In the genomic region with DNA sequence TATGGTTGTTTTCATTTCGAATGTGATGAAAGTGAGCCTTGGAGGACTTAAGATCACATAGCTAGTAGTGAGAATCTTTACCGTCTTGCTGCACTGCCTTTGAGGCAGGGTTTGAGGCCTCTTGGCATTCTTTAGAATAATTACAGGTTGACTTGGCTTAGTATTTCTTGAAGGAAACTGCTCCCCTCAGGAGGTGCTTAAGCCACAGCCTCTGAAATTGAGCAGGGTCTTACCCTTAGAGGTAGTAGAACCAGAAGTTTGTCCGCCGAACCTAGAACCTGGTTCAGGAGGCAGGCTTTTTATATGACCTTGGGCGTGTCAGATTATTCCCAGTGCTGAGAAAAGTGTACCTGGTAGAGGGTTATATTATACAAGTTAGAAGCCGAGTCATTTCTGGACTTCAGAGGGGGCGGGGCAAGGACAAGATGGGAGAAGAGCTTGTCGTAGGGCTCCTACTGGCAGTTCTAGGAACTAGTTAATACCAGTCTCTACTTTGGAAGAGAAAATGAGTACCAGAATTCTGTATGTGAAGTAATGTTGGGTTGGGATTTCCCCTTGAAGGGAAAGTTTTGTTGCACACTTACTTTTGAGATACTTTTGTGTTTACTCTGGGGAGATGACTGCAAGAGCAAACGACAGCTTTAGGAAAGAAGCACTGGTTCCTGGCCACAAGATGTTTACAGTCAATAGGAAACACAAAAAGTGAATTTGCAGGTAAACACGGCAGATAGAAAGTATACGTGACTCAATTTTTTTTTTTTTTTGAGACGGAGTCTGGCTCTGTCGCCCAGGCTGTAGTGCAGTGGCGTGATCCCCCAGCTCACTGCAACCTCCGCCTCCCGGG, we compare ENCODE assay signal across 8 cellular contexts. TPM values are rescaled to one million over a fixed set of nuclear protein-coding genes. Genes with fewer than 3 reads are reported as not detected.
DNase-seq lines count a peak whose midpoint lies in the region; ATAC-seq and TF ChIP-seq lines count a peak whose summit lies in the region.

No MANE protein-coding gene starts in this region.

- TF ChIP-seq CTCF in nephron progenitor cell (IDR thresholded peaks at IDR 0.05): peak; percentile 19
- TF ChIP-seq CTCF in tibial artery (IDR thresholded peaks at IDR 0.05): peak in 1 of 2 experiments; percentile 17

- peak overlapping the region; percentile 83 for H3K4me3 Mint-ChIP-seq in activated CD8-positive, alpha-beta T cell treated with anti-CD3 and anti-CD28 coated beads, Interleukin-2, amount 10 ng/mL, durations not matched to agents 7 days and 5 days
- H3K4me3 Mint-ChIP-seq in nephron progenitor cell: peak overlapping the region; percentile 89

- peak overlapping the region; percentile 74 to 81 for H3K4me3 ChIP-seq in tibial artery

- peaks cover 0 to 15% (median 10%) of the 10 kb centered on the region in 3 donors for H3K36me3 ChIP-seq in tibial artery

- no peaks in the 10 kb centered on the region for H3K27me3 Mint-ChIP-seq in activated CD8-positive, alpha-beta T cell treated with anti-CD3 and anti-CD28 coated beads, Interleukin-2, amount 10 ng/mL, durations not matched to agents 7 days and 5 days (ENCODE audit: low read depth)
- H3K27me3 Mint-ChIP-seq in nephron progenitor cell (ENCODE audit: low read depth, poor library complexity): peaks cover 35% of the 10 kb centered on the region

- H3K27ac ChIP-seq in epithelial cell of prostate (peak overlapping the region; percentile 93), tibial artery (peak overlapping the region; percentile 96)

- peak; percentile 3 to 40 for DNase-seq in SHP77 (lab: John Stamatoyannopoulos, UW)
- DNase-seq in SHP77 treated with DMSO at 0.1 percent for 48 hours (lab: John Stamatoyannopoulos, UW): no peak
- DNase-seq in NCI-H510A treated with DMSO at 0.1 percent for 48 hours (lab: John Stamatoyannopoulos, UW): peak; percentile 29
- DNase-seq in activated CD8-positive, alpha-beta T cell treated with anti-CD3 and anti-CD28 coated beads, Interleukin-2, amount 10 ng/mL, durations not matched to agents 7 days and 5 days: peak; percentile 88
- peak; percentile 31 for DNase-seq in epithelial cell of prostate (ENCODE audit: low read depth, low spot score)
- peak; percentile 36 for DNase-seq in nephron progenitor cell
- peak in 1 of 2 donors; percentile 60 for DNase-seq in tibial artery

- peak; percentile 35 for ATAC-seq in HG02852 (IDR thresholded peaks at IDR 0.05; ENCODE audit: unreplicated experiment)
- ATAC-seq in activated CD8-positive, alpha-beta T cell treated with anti-CD3 and anti-CD28 coated beads, Interleukin-2, amount 10 ng/mL, durations not matched to agents 7 days and 5 days: peak; percentile 50

- H3K27me3 ChIP-seq in tibial artery: peaks cover 0 to 3% of the 10 kb centered on the region in 2 donors

- peaks cover 49% of the 10 kb centered on the region for H3K36me3 Mint-ChIP-seq in activated CD8-positive, alpha-beta T cell treated with anti-CD3 and anti-CD28 coated beads, Interleukin-2, amount 10 ng/mL, durations not matched to agents 7 days and 5 days (ENCODE audit: low read depth)
- H3K36me3 Mint-ChIP-seq in nephron progenitor cell (ENCODE audit: low read depth): peaks cover 58% of the 10 kb centered on the region

- peak overlapping the region; percentile 82 for H3K27ac Mint-ChIP-seq in activated CD8-positive, alpha-beta T cell treated with anti-CD3 and anti-CD28 coated beads, Interleukin-2, amount 10 ng/mL, durations not matched to agents 7 days and 5 days
- peak overlapping the region; percentile 94 for H3K27ac Mint-ChIP-seq in nephron progenitor cell

- POLR2A ChIA-PET in activated CD8-positive, alpha-beta T cell treated with anti-CD3 and anti-CD28 coated beads, Interleukin-2, amount 10 ng/mL, durations not matched to agents 7 days and 5 days (lab: Charles Lee): interaction anchor here (0.6 to 3.3 kb wide), 20 partner anchors 8 to 864 kb away, joined by 3 to 19 read pairs (median 5); partner anchors contain the start of genes LNP1, NIT2, PCNP and TOMM70

- peaks cover 45% of the 10 kb centered on the region for H3K4me1 Mint-ChIP-seq in activated CD8-positive, alpha-beta T cell treated with anti-CD3 and anti-CD28 coated beads, Interleukin-2, amount 10 ng/mL, durations not matched to agents 7 days and 5 days (ENCODE audit: low read depth)
- H3K4me1 Mint-ChIP-seq in nephron progenitor cell: peaks cover 31% of the 10 kb centered on the region

- CTCF ChIA-PET in activated CD8-positive, alpha-beta T cell treated with anti-CD3 and anti-CD28 coated beads, Interleukin-2, amount 10 ng/mL, durations not matched to agents 7 days and 5 days (lab: Charles Lee): interaction anchor here (0.7 to 4.7 kb wide), 33 partner anchors 8 to 394 kb away, joined by 3 to 31 read pairs (median 4); no protein-coding TSS in a partner anchor

- no peaks in the 10 kb centered on the region for H3K9me3 ChIP-seq in tibial artery

- intact Hi-C loops in tibial artery (cut with DNase I; ENCODE audit: low total_unique reads): no loop called here

- peaks cover 3% of the 10 kb centered on the region for H3K9me3 Mint-ChIP-seq in activated CD8-positive, alpha-beta T cell treated with anti-CD3 and anti-CD28 coated beads, Interleukin-2, amount 10 ng/mL, durations not matched to agents 7 days and 5 days (ENCODE audit: insufficient read depth)
- peaks cover 24% of the 10 kb centered on the region for H3K9me3 Mint-ChIP-seq in nephron progenitor cell

- H3K4me1 ChIP-seq in tibial artery: peaks cover 0 to 49% (median 22%) of the 10 kb centered on the region in 4 donors

RNA-seq across cellular contexts. Expression of gene TFG, which starts 1.3 kb away (rescaled TPM):
- 10 to 100 TPM; 59.8 to 63.1 TPM for total RNA-seq in activated CD8-positive, alpha-beta T cell treated with anti-CD3 and anti-CD28 coated beads, Interleukin-2, amount 10 ng/mL, durations not matched to agents 7 days and 5 days
